In genomic region chr6:14210077-14210476, GRCh38 we compare ENCODE assay signal across 10 cellular contexts.
DNase-seq lines count a peak whose midpoint lies in the region; ATAC-seq and TF ChIP-seq lines count a peak whose summit lies in the region.
"Had no signal": no experiment of that assay in that cellular context is flagged by ENCODE, and none has a peak within 500 bp of the region (broad histone marks: within the 10 kb centered on the region; RNA-seq: fewer than 3 reads in every experiment).

No MANE protein-coding gene starts in this region.

- CTCF ChIA-PET in AG04450 (lab: Charles Lee) = interaction anchor here (0.6 to 2.0 kb wide), 9 partner anchors 13 to 1398 kb away, joined by 3 to 8 read pairs (median 4); no protein-coding TSS in a partner anchor
- CTCF ChIA-PET in activated CD8-positive, alpha-beta T cell treated with anti-CD3 and anti-CD28 coated beads for 36 hours (lab: Charles Lee) = interaction anchor here (0.7 to 1.1 kb wide), 3 partner anchors 10 to 302 kb away, joined by 3 to 5 read pairs (median 3); no protein-coding TSS in a partner anchor

- H3K79me1 ChIP-seq in mesenchymal stem cell (replicated peaks; ENCODE audit: low read length, poor library complexity, severe bottlenecking) = no peaks in the 10 kb centered on the region

- H3K4me3 ChIP-seq in AG04450 (ENCODE audit: low read depth, low read length) = 0 out of 2 replicates have a peak overlapping the region, but pooled peaks have one; percentile 66
- peak overlapping the region; percentile 49 for H3K4me3 ChIP-seq in HAP-1
- peak overlapping the region in 1 of 2 experiments; percentile 81 for H3K4me3 ChIP-seq in mesenchymal stem cell (ENCODE audit: insufficient read depth in 1 of 2, low read depth in 1 of 2, low read length in 2 of 2)

- H3K27me3 Mint-ChIP-seq in activated CD8-positive, alpha-beta T cell treated with anti-CD3 and anti-CD28 coated beads for 36 hours = no peaks in the 10 kb centered on the region

- H4K91ac ChIP-seq in mesenchymal stem cell (ENCODE audit: low read length) = no peak overlapping the region

- H3K4me3 Mint-ChIP-seq in activated CD8-positive, alpha-beta T cell treated with anti-CD3 and anti-CD28 coated beads for 36 hours = peak overlapping the region; percentile 62

- H3K9me3 ChIP-seq in AG04450 (ENCODE audit: control insufficient read depth, insufficient read depth, low read length) = no peaks in the 10 kb centered on the region
- no peaks in the 10 kb centered on the region for H3K9me3 ChIP-seq in HAP-1
- H3K9me3 ChIP-seq in mesenchymal stem cell (ENCODE audit: control insufficient read depth, low read length) = no peaks in the 10 kb centered on the region
- H3K9me3 ChIP-seq: ovary had no signal

- POLR2A ChIA-PET in AG04450 (lab: Yijun Ruan, JAX) = no interaction called here
- POLR2A ChIA-PET in activated CD8-positive, alpha-beta T cell treated with anti-CD3 and anti-CD28 coated beads for 36 hours (lab: Charles Lee) = no interaction called here

- no peak overlapping the region for H3K14ac ChIP-seq in mesenchymal stem cell (ENCODE audit: low read length in 2 of 2)

- H3K27ac Mint-ChIP-seq in activated CD8-positive, alpha-beta T cell treated with anti-CD3 and anti-CD28 coated beads for 36 hours = no peak overlapping the region

- no peak overlapping the region for H2AK5ac ChIP-seq in mesenchymal stem cell (ENCODE audit: low read length, severe bottlenecking)

- no peak overlapping the region for H3K4me2 ChIP-seq in mesenchymal stem cell (ENCODE audit: low read length, poor library complexity, severe bottlenecking)

- intact Hi-C loops in activated CD8-positive, alpha-beta T cell treated with anti-CD3 and anti-CD28 coated beads for 36 hours (cut with micrococcal nuclease) = loop anchor here (10.0 kb wide), 1 partner anchor 495 kb away; no protein-coding TSS in a partner anchor

- H3K27ac ChIP-seq in AG04450 (ENCODE audit: low read depth, low read length) = no peak overlapping the region
- no peak overlapping the region for H3K27ac ChIP-seq in mesenchymal stem cell (ENCODE audit: low read length, poor library complexity, severe bottlenecking)

- no peak overlapping the region for H2BK5ac ChIP-seq in mesenchymal stem cell (ENCODE audit: low read depth, low read length, poor library complexity, severe bottlenecking)

- H3K36me3 ChIP-seq in HAP-1 (replicated peaks) (no peaks in the 10 kb centered on the region), mesenchymal stem cell (ENCODE audit: control insufficient read depth in 1 of 2, insufficient read depth in 2 of 2, low read depth in 1 of 2, low read length in 2 of 2) (no peaks in the 10 kb centered on the region)
- H3K36me3 ChIP-seq: ovary had no signal

- H3K9ac ChIP-seq in mesenchymal stem cell (ENCODE audit: low read length) = peak overlapping the region; percentile 81

- peak overlapping the region in 1 of 2 experiments; percentile 8 for H2BK12ac ChIP-seq in mesenchymal stem cell (ENCODE audit: low read length in 2 of 2)

- whole genome bisulfite sequencing in mesenchymal stem cell = 82% methylated on average over 10 of the region's 10 CpGs

- no peak overlapping the region for H2BK15ac ChIP-seq in mesenchymal stem cell (ENCODE audit: low read depth, poor library complexity, severe bottlenecking)

- H3K36me3 Mint-ChIP-seq in activated CD8-positive, alpha-beta T cell treated with anti-CD3 and anti-CD28 coated beads for 36 hours (ENCODE audit: low read depth) = no peaks in the 10 kb centered on the region

- in situ Hi-C loops in HAP-1 (cut with MboI; ENCODE audit: low sequenced_read_pairs) = loop anchor here (10.0 to 25.0 kb wide), 3 partner anchors 1175 to 1402 kb away; no protein-coding TSS in a partner anchor

- no peak for DNase-seq in AG04450 (ENCODE audit: low read depth, low spot score)
- DNase-seq in HAP-1 (ENCODE audit: low spot score in 2 of 2) = no peak
- DNase-seq in activated CD8-positive, alpha-beta T cell treated with anti-CD3 and anti-CD28 coated beads for 36 hours = no peak
- no peak for DNase-seq in mesenchymal stem cell
- no peak for DNase-seq in RPMI8226
- DNase-seq in A172 (ENCODE audit: low spot score) = no peak
- DNase-seq: NCI-H1105, ovary had no signal

- H3K9me3 Mint-ChIP-seq in activated CD8-positive, alpha-beta T cell treated with anti-CD3 and anti-CD28 coated beads for 36 hours = no peaks in the 10 kb centered on the region

- TF ChIP-seq CTCF in AG04450 (IDR thresholded peaks at IDR 0.05; ENCODE audit: low read depth, low read length) = no peak
- TF ChIP-seq CTCF in activated CD8-positive, alpha-beta T cell treated with anti-CD3 and anti-CD28 coated beads for 36 hours (IDR thresholded peaks at IDR 0.05) = no peak

- H4K8ac ChIP-seq in mesenchymal stem cell (ENCODE audit: low read length) = no peak overlapping the region

- H3K27me3 ChIP-seq in AG04450 (ENCODE audit: control insufficient read depth, insufficient read depth, low read length) (no peaks in the 10 kb centered on the region), HAP-1 (ENCODE audit: low read depth) (no peaks in the 10 kb centered on the region), mesenchymal stem cell (ENCODE audit: control insufficient read depth in 1 of 2, insufficient read depth in 1 of 2, low read length in 2 of 2) (peaks cover 0 to 16% of the 10 kb centered on the region in 2 experiments)
- H3K27me3 ChIP-seq: ovary had no signal

- H3K4me1 ChIP-seq in HAP-1 = peaks cover 8% of the 10 kb centered on the region
- peaks cover 14% of the 10 kb centered on the region for H3K4me1 ChIP-seq in mesenchymal stem cell (ENCODE audit: control insufficient read depth, insufficient read depth, low read depth, low read length)

- no peak for ATAC-seq in activated CD8-positive, alpha-beta T cell treated with anti-CD3 and anti-CD28 coated beads for 36 hours
- ATAC-seq in GM18520 (IDR thresholded peaks at IDR 0.05; ENCODE audit: unreplicated experiment) = no peak
- ATAC-seq in HG03175 (IDR thresholded peaks at IDR 0.05; ENCODE audit: unreplicated experiment) = no peak

- no peak overlapping the region for H2AFZ ChIP-seq in mesenchymal stem cell (ENCODE audit: low read depth, low read length)

- no peak overlapping the region for H3K18ac ChIP-seq in mesenchymal stem cell (ENCODE audit: low read depth in 1 of 2, low read length in 2 of 2)

- H2BK120ac ChIP-seq in mesenchymal stem cell (ENCODE audit: low read depth, low read length) = no peak overlapping the region

- peaks cover 8% of the 10 kb centered on the region for H3K4me1 Mint-ChIP-seq in activated CD8-positive, alpha-beta T cell treated with anti-CD3 and anti-CD28 coated beads for 36 hours (ENCODE audit: low read depth)

- no peak overlapping the region for H3K4ac ChIP-seq in mesenchymal stem cell (ENCODE audit: low read depth in 1 of 2, low read length in 2 of 2)

- H3K23ac ChIP-seq in mesenchymal stem cell (ENCODE audit: low read length in 2 of 2) = no peak overlapping the region
